ENCODE assay signal across 17 cellular contexts in genomic region chr9:105921057-105921721, GRCh38.
"Had no signal": no experiment of that assay in that cellular context is flagged by ENCODE, and none has a peak within 500 bp of the region (broad histone marks: within the 10 kb centered on the region; RNA-seq: fewer than 3 reads in every experiment).

No MANE protein-coding gene starts in this region.

- H3K9me3 Mint-ChIP-seq: activated naive CD4-positive, alpha-beta T cell treated with anti-CD3 and anti-CD28 coated beads, Interleukin-2, amount 50 U/mL, for 72 hours; effector memory CD8-positive, alpha-beta T cell; nephron; stimulated activated naive CD8-positive, alpha-beta T cell treated with anti-CD3 and anti-CD28 coated beads, Interleukin-15, Interleukin-2, amounts not matched to agents 100 ng/mL and 50 ng/mL, for 24 hours; T-helper 1 cell treated with Interleukin-12 subunit alpha and Interleukin-12 subunit beta and Interleukin-4 antibody, amounts not matched to agents 30 μg/mL and 1 μg/mL, for 36 hours had no signal

- H3K27me3 Mint-ChIP-seq: effector memory CD8-positive, alpha-beta T cell; stimulated activated naive CD8-positive, alpha-beta T cell treated with anti-CD3 and anti-CD28 coated beads, Interleukin-15, Interleukin-2, amounts not matched to agents 100 ng/mL and 50 ng/mL, for 24 hours had no signal

- H3K9me3 ChIP-seq: adrenal gland, esophagus squamous epithelium, suprapubic skin had no signal

- DNase-seq: activated CD4-positive, alpha-beta T cell treated with anti-CD3 and anti-CD28 coated beads for 1 hour; activated CD4-positive, alpha-beta T cell treated with anti-CD3 and anti-CD28 coated beads, Interleukin-2, amount 50 U/mL, for 4 hours; activated gamma-delta T cell; adrenal gland; effector memory CD8-positive, alpha-beta T cell; esophagus squamous epithelium; left cardiac atrium; nucleus accumbens; posterior cingulate gyrus; retina had no signal

- H3K36me3 ChIP-seq: adrenal gland, esophagus squamous epithelium, suprapubic skin had no signal

- H3K27me3 ChIP-seq: adrenal gland, esophagus squamous epithelium, suprapubic skin had no signal

- H3K27ac ChIP-seq: adrenal gland, esophagus squamous epithelium, suprapubic skin, VCaP had no signal

- H3K4me3 Mint-ChIP-seq: effector memory CD8-positive, alpha-beta T cell; nephron; stimulated activated naive CD8-positive, alpha-beta T cell treated with anti-CD3 and anti-CD28 coated beads, Interleukin-15, Interleukin-2, amounts not matched to agents 100 ng/mL and 50 ng/mL, for 24 hours; T-helper 1 cell treated with Interleukin-12 subunit alpha and Interleukin-12 subunit beta and Interleukin-4 antibody, amounts not matched to agents 30 μg/mL and 1 μg/mL, for 36 hours; type B pancreatic cell had no signal

- H3K27ac Mint-ChIP-seq: activated naive CD4-positive, alpha-beta T cell treated with anti-CD3 and anti-CD28 coated beads, Interleukin-2, amount 50 U/mL, for 72 hours; effector memory CD8-positive, alpha-beta T cell; nephron; stimulated activated naive CD8-positive, alpha-beta T cell treated with anti-CD3 and anti-CD28 coated beads, Interleukin-15, Interleukin-2, amounts not matched to agents 100 ng/mL and 50 ng/mL, for 24 hours; T-helper 1 cell treated with Interleukin-12 subunit alpha and Interleukin-12 subunit beta and Interleukin-4 antibody, amounts not matched to agents 30 μg/mL and 1 μg/mL, for 36 hours; type B pancreatic cell had no signal

- H3K36me3 Mint-ChIP-seq: activated naive CD4-positive, alpha-beta T cell treated with anti-CD3 and anti-CD28 coated beads, Interleukin-2, amount 50 U/mL, for 72 hours; type B pancreatic cell had no signal

- H3K4me3 ChIP-seq: adrenal gland, esophagus squamous epithelium, suprapubic skin had no signal

- H3K4me1 ChIP-seq: adrenal gland, esophagus squamous epithelium, suprapubic skin had no signal

- ATAC-seq: activated naive CD4-positive, alpha-beta T cell treated with anti-CD3 and anti-CD28 coated beads, Interleukin-2, amount 50 U/mL, for 72 hours; effector memory CD8-positive, alpha-beta T cell had no signal

- H3K4me1 Mint-ChIP-seq: nephron had no signal
